In genomic region chr5:76547891-76548524, GRCh38 we compare ENCODE assay signal across 8 cellular contexts.
DNase-seq lines count a peak whose midpoint lies in the region; ATAC-seq and TF ChIP-seq lines count a peak whose summit lies in the region.

No MANE protein-coding gene starts in this region.

- CTCF ChIA-PET in MCF 10A (lab: Yijun Ruan, JAX), result interaction anchor here (0.6 to 1.2 kb wide), 4 partner anchors 23 to 210 kb away, joined by 3 to 4 read pairs (median 4); no protein-coding TSS in a partner anchor

- H3K4me1 ChIP-seq in breast epithelium, result no peaks in the 10 kb centered on the region
- peaks cover 28% of the 10 kb centered on the region for H3K4me1 ChIP-seq in colonic mucosa
- H3K4me1 ChIP-seq in upper lobe of left lung, result peaks cover 24 to 34% (median 28%) of the 10 kb centered on the region in 4 donors

- peak overlapping the region; percentile 65 for H3K27ac ChIP-seq in breast epithelium
- H3K27ac ChIP-seq in colonic mucosa, result peak overlapping the region; percentile 68
- H3K27ac ChIP-seq in upper lobe of left lung, result peak overlapping the region; percentile 19 to 71 (median 59)

- H3K36me3 ChIP-seq in breast epithelium (no peaks in the 10 kb centered on the region), colonic mucosa (no peaks in the 10 kb centered on the region), upper lobe of left lung (no peaks in the 10 kb centered on the region)

- H3K9me3 Mint-ChIP-seq in MCF 10A (ENCODE audit: unreplicated experiment), result no peaks in the 10 kb centered on the region

- no peak overlapping the region for H3K4me3 Mint-ChIP-seq in MCF 10A (ENCODE audit: unreplicated experiment)

- ATAC-seq in HG03135 (IDR thresholded peaks at IDR 0.05; ENCODE audit: unreplicated experiment) (peak; percentile 12), upper lobe of left lung (ENCODE audit: low FRiP score in 2 of 2) (peak; percentile 7 to 19)

- H3K9ac ChIP-seq in colonic mucosa (ENCODE audit: low read depth in 2 of 2, low read length in 2 of 2), result peak overlapping the region in 1 of 2 donors; percentile 38

- peak overlapping the region in 1 of 3 donors; percentile 31 for H3K4me3 ChIP-seq in breast epithelium
- no peak overlapping the region for H3K4me3 ChIP-seq in colonic mucosa
- H3K4me3 ChIP-seq in upper lobe of left lung, result peak overlapping the region in 1 of 4 donors; percentile 13

- TF ChIP-seq CTCF in breast epithelium (IDR thresholded peaks at IDR 0.05), result no peak
- no peak for TF ChIP-seq CTCF in MCF 10A (IDR thresholded peaks at IDR 0.05; ENCODE audit: unreplicated experiment)
- TF ChIP-seq CTCF in colonic mucosa (IDR thresholded peaks at IDR 0.05), result no peak
- TF ChIP-seq CTCF in upper lobe of left lung (IDR thresholded peaks at IDR 0.05), result no peak

- BruUV-seq in MCF 10A (replicated peaks; lab: Mats Ljungman, UMichigan), result no TSS peak

- POLR2A ChIA-PET in MCF 10A (lab: Yijun Ruan, JAX), result interaction anchor here (0.5 kb wide), 1 partner anchor 162 kb away, joined by 3 read pairs; no protein-coding TSS in a partner anchor

- no peak overlapping the region for H3K27ac Mint-ChIP-seq in MCF 10A (ENCODE audit: low read depth, unreplicated experiment)

- H3K9me3 ChIP-seq in breast epithelium (no peaks in the 10 kb centered on the region), colonic mucosa (no peaks in the 10 kb centered on the region), upper lobe of left lung (no peaks in the 10 kb centered on the region)

- no peaks in the 10 kb centered on the region for H3K27me3 ChIP-seq in breast epithelium
- H3K27me3 ChIP-seq in colonic mucosa, result no peaks in the 10 kb centered on the region
- no peaks in the 10 kb centered on the region for H3K27me3 ChIP-seq in upper lobe of left lung

- WGBS in upper lobe of left lung, 2 donors, result 91 to 93% methylated on average over 3 of the region's 3 CpGs

- TF ChIP-seq EP300 in upper lobe of left lung (IDR thresholded peaks at IDR 0.05), result no peak

- intact Hi-C loops in breast epithelium (cut with DNase I; ENCODE audit: low total_unique reads) (no loop called here), MCF 10A (cut with micrococcal nuclease) (no loop called here), colonic mucosa (cut with DNase I) (no loop called here)

- H3K4me1 Mint-ChIP-seq in MCF 10A (ENCODE audit: insufficient read depth, unreplicated experiment), result peaks cover 7% of the 10 kb centered on the region

- H3K36me3 Mint-ChIP-seq in MCF 10A (ENCODE audit: insufficient read depth, unreplicated experiment), result no peaks in the 10 kb centered on the region

- no peak for TF ChIP-seq POLR2A in breast epithelium (IDR thresholded peaks at IDR 0.05)
- TF ChIP-seq POLR2A in upper lobe of left lung (IDR thresholded peaks at IDR 0.05), result no peak

- H3K27me3 Mint-ChIP-seq in MCF 10A (ENCODE audit: insufficient read depth, unreplicated experiment), result no peaks in the 10 kb centered on the region

- DNase-seq in breast epithelium (ENCODE audit: low spot score in 2 of 2), result no peak
- no peak for DNase-seq in MCF 10A (ENCODE audit: unreplicated experiment)
- no peak for DNase-seq in colonic mucosa
- DNase-seq in upper lobe of left lung, result no peak
- DNase-seq in MV-4-11 (lab: John Stamatoyannopoulos, UW), result no peak
- no peak for DNase-seq in OCI-M1 (lab: John Stamatoyannopoulos, UW)
- DNase-seq in hypothalamus (lab: John Stamatoyannopoulos, UW), result no peak
